7 cellular contexts compared by ENCODE assay signal in genomic region chr2:65432227-65433190, GRCh38. TPM values are rescaled to one million over a fixed set of nuclear protein-coding genes. Genes with fewer than 3 reads are reported as not detected.
A peak's percentile ranks its signal among the peaks of the same experiment; 100 is the strongest.
DNase-seq lines count a peak whose midpoint lies in the region; ATAC-seq and TF ChIP-seq lines count a peak whose summit lies in the region.

Gene SPRED2 (minus strand): TSS chr2:65432599. CDS start chr2:65431987, 612 bp downstream.

- peak within 1 kb of the TSS; percentile 87 for H3K27ac Mint-ChIP-seq in WTC11

- H3K4me3 Mint-ChIP-seq in WTC11: peak within 1 kb of the TSS; percentile 88

- CTCF ChIA-PET in WTC11 (lab: Charles Lee): interaction anchor here (0.9 kb wide), 1 partner anchor 39 kb away, joined by 4 read pairs; no protein-coding TSS in a partner anchor

- H3K27me3 Mint-ChIP-seq in WTC11 (ENCODE audit: low read depth): peaks cover 65% of the 10 kb centered on the region

- ATAC-seq in GM18502 (IDR thresholded peaks at IDR 0.05; ENCODE audit: poor library complexity, unreplicated experiment): peak; percentile 36
- ATAC-seq in HG03135 (IDR thresholded peaks at IDR 0.05; ENCODE audit: unreplicated experiment): peak; percentile 32
- peak; percentile 56 for ATAC-seq in WTC11

- peaks cover 37% of the 10 kb centered on the region for H3K4me1 Mint-ChIP-seq in WTC11

- H3K9me3 Mint-ChIP-seq in WTC11: no peaks in the 10 kb centered on the region

- H3K36me3 Mint-ChIP-seq in WTC11: no peaks in the 10 kb centered on the region

- DNase-seq in NCI-H2227 (lab: John Stamatoyannopoulos, UW; ENCODE audit: unreplicated experiment) (peak; percentile 97), WTC11 (ENCODE audit: low spot score) (peak; percentile 91), cerebellar cortex (ENCODE audit: low spot score) (peak; percentile 91), iris pigment epithelial cell (ENCODE audit: low read depth) (peak; percentile 98), smooth muscle cell of the brain vasculature (ENCODE audit: low read depth, low spot score) (peak; percentile 90)

- POLR2A ChIA-PET in WTC11 (lab: Charles Lee): no interaction called here

- no peak for TF ChIP-seq CTCF in WTC11 (IDR thresholded peaks at IDR 0.05)

TF ChIP-seq in WTC11, 78 proteins besides CTCF, POLR2A, EP300 and RAD21 (continues in another document):
- no peak for TF ChIP-seq ZMAT4 (CRISPR knock-in tag; IDR thresholded peaks at IDR 0.05)
- TF ChIP-seq SP1 (CRISPR knock-in tag; conservative IDR thresholded peaks at IDR 0.05): peak; percentile 81
- TF ChIP-seq, protein P1, sequence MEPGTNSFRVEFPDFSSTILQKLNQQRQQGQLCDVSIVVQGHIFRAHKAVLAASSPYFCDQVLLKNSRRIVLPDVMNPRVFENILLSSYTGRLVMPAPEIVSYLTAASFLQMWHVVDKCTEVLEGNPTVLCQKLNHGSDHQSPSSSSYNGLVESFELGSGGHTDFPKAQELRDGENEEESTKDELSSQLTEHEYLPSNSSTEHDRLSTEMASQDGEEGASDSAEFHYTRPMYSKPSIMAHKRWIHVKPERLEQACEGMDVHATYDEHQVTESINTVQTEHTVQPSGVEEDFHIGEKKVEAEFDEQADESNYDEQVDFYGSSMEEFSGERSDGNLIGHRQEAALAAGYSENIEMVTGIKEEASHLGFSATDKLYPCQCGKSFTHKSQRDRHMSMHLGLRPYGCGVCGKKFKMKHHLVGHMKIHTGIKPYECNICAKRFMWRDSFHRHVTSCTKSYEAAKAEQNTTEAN (CRISPR knock-in tag; IDR thresholded peaks at IDR 0.05): no peak
- no peak for TF ChIP-seq SMAD4 (CRISPR knock-in tag; IDR thresholded peaks at IDR 0.05)
- no peak for TF ChIP-seq ZNF219 (CRISPR knock-in tag; IDR thresholded peaks at IDR 0.05; ENCODE audit: borderline replicate concordance)
- no peak for TF ChIP-seq ZNF138 (CRISPR knock-in tag; conservative IDR thresholded peaks at IDR 0.05)
- peak; percentile 81 for TF ChIP-seq GABPB1 (CRISPR knock-in tag; IDR thresholded peaks at IDR 0.05)
- no peak for TF ChIP-seq RELA (CRISPR knock-in tag; IDR thresholded peaks at IDR 0.05; ENCODE audit: borderline replicate concordance)
- TF ChIP-seq MYBL2 (CRISPR knock-in tag; IDR thresholded peaks at IDR 0.05): 0 out of 2 replicates have a peak, but pooled peaks have one; percentile 60
- 0 out of 2 replicates have a peak, but pooled peaks have one; percentile 20 for TF ChIP-seq ZNF232 (CRISPR knock-in tag; IDR thresholded peaks at IDR 0.05)
- TF ChIP-seq NFE2L1 (CRISPR knock-in tag; IDR thresholded peaks at IDR 0.05): peak; percentile 20; the same call in 1 of the 2 replicates
- TF ChIP-seq ZNF263 (CRISPR knock-in tag; IDR thresholded peaks at IDR 0.05; ENCODE audit: low read depth): peak; percentile 75
- TF ChIP-seq, protein P2, sequence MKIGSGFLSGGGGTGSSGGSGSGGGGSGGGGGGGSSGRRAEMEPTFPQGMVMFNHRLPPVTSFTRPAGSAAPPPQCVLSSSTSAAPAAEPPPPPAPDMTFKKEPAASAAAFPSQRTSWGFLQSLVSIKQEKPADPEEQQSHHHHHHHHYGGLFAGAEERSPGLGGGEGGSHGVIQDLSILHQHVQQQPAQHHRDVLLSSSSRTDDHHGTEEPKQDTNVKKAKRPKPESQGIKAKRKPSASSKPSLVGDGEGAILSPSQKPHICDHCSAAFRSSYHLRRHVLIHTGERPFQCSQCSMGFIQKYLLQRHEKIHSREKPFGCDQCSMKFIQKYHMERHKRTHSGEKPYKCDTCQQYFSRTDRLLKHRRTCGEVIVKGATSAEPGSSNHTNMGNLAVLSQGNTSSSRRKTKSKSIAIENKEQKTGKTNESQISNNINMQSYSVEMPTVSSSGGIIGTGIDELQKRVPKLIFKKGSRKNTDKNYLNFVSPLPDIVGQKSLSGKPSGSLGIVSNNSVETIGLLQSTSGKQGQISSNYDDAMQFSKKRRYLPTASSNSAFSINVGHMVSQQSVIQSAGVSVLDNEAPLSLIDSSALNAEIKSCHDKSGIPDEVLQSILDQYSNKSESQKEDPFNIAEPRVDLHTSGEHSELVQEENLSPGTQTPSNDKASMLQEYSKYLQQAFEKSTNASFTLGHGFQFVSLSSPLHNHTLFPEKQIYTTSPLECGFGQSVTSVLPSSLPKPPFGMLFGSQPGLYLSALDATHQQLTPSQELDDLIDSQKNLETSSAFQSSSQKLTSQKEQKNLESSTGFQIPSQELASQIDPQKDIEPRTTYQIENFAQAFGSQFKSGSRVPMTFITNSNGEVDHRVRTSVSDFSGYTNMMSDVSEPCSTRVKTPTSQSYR (CRISPR knock-in tag; IDR thresholded peaks at IDR 0.05): 0 out of 2 replicates have a peak, but pooled peaks have one; percentile 50
- TF ChIP-seq SMAD3 (CRISPR knock-in tag; IDR thresholded peaks at IDR 0.05; ENCODE audit: borderline replicate concordance): no peak
- TF ChIP-seq, protein P3, sequence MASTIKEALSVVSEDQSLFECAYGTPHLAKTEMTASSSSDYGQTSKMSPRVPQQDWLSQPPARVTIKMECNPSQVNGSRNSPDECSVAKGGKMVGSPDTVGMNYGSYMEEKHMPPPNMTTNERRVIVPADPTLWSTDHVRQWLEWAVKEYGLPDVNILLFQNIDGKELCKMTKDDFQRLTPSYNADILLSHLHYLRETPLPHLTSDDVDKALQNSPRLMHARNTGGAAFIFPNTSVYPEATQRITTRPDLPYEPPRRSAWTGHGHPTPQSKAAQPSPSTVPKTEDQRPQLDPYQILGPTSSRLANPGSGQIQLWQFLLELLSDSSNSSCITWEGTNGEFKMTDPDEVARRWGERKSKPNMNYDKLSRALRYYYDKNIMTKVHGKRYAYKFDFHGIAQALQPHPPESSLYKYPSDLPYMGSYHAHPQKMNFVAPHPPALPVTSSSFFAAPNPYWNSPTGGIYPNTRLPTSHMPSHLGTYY (CRISPR knock-in tag; IDR thresholded peaks at IDR 0.05): no peak
- TF ChIP-seq, protein P4, sequence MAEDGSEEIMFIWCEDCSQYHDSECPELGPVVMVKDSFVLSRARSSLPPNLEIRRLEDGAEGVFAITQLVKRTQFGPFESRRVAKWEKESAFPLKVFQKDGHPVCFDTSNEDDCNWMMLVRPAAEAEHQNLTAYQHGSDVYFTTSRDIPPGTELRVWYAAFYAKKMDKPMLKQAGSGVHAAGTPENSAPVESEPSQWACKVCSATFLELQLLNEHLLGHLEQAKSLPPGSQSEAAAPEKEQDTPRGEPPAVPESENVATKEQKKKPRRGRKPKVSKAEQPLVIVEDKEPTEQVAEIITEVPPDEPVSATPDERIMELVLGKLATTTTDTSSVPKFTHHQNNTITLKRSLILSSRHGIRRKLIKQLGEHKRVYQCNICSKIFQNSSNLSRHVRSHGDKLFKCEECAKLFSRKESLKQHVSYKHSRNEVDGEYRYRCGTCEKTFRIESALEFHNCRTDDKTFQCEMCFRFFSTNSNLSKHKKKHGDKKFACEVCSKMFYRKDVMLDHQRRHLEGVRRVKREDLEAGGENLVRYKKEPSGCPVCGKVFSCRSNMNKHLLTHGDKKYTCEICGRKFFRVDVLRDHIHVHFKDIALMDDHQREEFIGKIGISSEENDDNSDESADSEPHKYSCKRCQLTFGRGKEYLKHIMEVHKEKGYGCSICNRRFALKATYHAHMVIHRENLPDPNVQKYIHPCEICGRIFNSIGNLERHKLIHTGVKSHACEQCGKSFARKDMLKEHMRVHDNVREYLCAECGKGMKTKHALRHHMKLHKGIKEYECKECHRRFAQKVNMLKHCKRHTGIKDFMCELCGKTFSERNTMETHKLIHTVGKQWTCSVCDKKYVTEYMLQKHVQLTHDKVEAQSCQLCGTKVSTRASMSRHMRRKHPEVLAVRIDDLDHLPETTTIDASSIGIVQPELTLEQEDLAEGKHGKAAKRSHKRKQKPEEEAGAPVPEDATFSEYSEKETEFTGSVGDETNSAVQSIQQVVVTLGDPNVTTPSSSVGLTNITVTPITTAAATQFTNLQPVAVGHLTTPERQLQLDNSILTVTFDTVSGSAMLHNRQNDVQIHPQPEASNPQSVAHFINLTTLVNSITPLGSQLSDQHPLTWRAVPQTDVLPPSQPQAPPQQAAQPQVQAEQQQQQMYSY (CRISPR knock-in tag; IDR thresholded peaks at IDR 0.05): peak; percentile 99
- TF ChIP-seq, protein P5, sequence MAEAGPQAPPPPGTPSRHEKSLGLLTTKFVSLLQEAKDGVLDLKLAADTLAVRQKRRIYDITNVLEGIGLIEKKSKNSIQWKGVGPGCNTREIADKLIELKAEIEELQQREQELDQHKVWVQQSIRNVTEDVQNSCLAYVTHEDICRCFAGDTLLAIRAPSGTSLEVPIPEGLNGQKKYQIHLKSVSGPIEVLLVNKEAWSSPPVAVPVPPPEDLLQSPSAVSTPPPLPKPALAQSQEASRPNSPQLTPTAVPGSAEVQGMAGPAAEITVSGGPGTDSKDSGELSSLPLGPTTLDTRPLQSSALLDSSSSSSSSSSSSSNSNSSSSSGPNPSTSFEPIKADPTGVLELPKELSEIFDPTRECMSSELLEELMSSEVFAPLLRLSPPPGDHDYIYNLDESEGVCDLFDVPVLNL (CRISPR knock-in tag; IDR thresholded peaks at IDR 0.05; ENCODE audit: borderline replicate concordance, low read depth): no peak
- TF ChIP-seq MXD4 (CRISPR knock-in tag; IDR thresholded peaks at IDR 0.05; ENCODE audit: borderline replicate concordance): no peak
- no peak for TF ChIP-seq FOXK1 (CRISPR knock-in tag; IDR thresholded peaks at IDR 0.05)
- TF ChIP-seq NR1H2 (CRISPR knock-in tag; IDR thresholded peaks at IDR 0.05): no peak
- no peak for TF ChIP-seq TP53 (CRISPR knock-in tag; IDR thresholded peaks at IDR 0.05)
- no peak for TF ChIP-seq ZNF121 (CRISPR knock-in tag; IDR thresholded peaks at IDR 0.05)
- 0 out of 2 replicates have a peak, but pooled peaks have one; percentile 22 for TF ChIP-seq HMGXB4 (CRISPR knock-in tag; IDR thresholded peaks at IDR 0.05)

RNA-seq across cellular contexts. Expression of gene SPRED2, which starts in this region (rescaled TPM):
- 26.4 to 34.1 TPM (median 32.7 TPM) in 3 replicates for total RNA-seq in WTC11 (2021)

Comparison
In these comparisons a context has a peak if more than half of its experiments do, and no peak if none do; other contexts are left out.
1. Peak in every context shown above with its lines: DNase-seq and ATAC-seq.